ENCODE assay signal across 8 cellular contexts in the genomic region with DNA sequence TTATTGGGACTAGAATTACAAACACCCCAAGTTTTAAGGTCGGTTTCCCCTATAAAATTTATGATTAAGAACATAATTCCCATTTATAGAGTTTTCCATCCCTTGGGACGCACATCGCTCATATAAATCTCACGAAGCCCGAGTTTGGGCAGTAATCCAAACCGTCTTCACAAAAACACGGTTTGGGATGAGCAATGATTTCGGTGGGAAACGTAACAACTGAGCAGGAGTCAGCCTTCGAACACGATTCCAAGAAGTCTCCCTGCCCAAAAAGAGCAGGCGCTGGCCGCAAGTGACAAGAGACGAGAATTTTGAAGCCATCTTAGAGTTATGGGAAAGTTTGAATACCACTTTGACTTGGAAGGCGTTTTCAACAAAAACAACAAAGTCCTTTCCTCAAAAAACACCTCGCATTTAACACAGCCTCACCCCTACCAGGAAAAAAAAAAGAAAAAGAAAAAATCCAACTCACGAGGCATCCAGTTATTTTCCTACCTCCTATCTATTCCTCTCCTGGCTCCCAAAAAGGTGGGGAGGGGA.
A peak's percentile ranks its signal among the peaks of the same experiment; 100 is the strongest.
DNase-seq lines count a peak whose midpoint lies in the region; ATAC-seq and TF ChIP-seq lines count a peak whose summit lies in the region.

No MANE protein-coding gene starts in this region.

- H3F3A ChIP-seq in DOHH2 (ENCODE audit: control insufficient read depth, insufficient read depth) = no peaks in the 10 kb centered on the region

- H3K27me3 ChIP-seq in DOHH2 (ENCODE audit: control insufficient read depth, low read length) (peaks cover 20% of the 10 kb centered on the region), muscle layer of duodenum (ENCODE audit: low read depth, low read length) (no peaks in the 10 kb centered on the region)

- H3K4me3 ChIP-seq in DOHH2 (ENCODE audit: low read length) = peak overlapping the region; percentile 80
- H3K4me3 ChIP-seq in NB4 (ENCODE audit: low read depth, low read length) = peak overlapping the region; percentile 78
- H3K4me3 ChIP-seq in muscle layer of duodenum (ENCODE audit: low read depth in 1 of 2, low read length in 2 of 2) = peak overlapping the region; percentile 72 to 82

- H3K9me2 ChIP-seq in DOHH2 (replicated peaks; ENCODE audit: control insufficient read depth, low read length) = no peaks in the 10 kb centered on the region

- H3K27ac ChIP-seq in DOHH2 (ENCODE audit: low read depth, low read length) (peak overlapping the region; percentile 47), muscle layer of duodenum (ENCODE audit: low read length) (peak overlapping the region; percentile 91)

- TF ChIP-seq CTCF in DOHH2 (IDR thresholded peaks at IDR 0.05; ENCODE audit: low read depth, low read length, poor library complexity, severe bottlenecking) = no peak
- no peak for TF ChIP-seq CTCF in NB4 (IDR thresholded peaks at IDR 0.05; ENCODE audit: low read depth, low read length)

- ATAC-seq in GM21619 (IDR thresholded peaks at IDR 0.05; ENCODE audit: unreplicated experiment) = no peak
- no peak for ATAC-seq in GM21576 (IDR thresholded peaks at IDR 0.05; ENCODE audit: unreplicated experiment)

- peaks cover 49% of the 10 kb centered on the region for H3K4me1 ChIP-seq in DOHH2 (ENCODE audit: control insufficient read depth, low read length)
- H3K4me1 ChIP-seq in muscle layer of duodenum (ENCODE audit: control insufficient read depth in 1 of 2, insufficient read depth in 2 of 2, low read length in 2 of 2) = peaks cover 9 to 10% of the 10 kb centered on the region in 2 donors

- DNase-seq in NB4 (ENCODE audit: low read depth) (no peak), dedifferentiated amniotic fluid mesenchymal stem cell (ENCODE audit: extremely low spot score) (peak; percentile 47), NCI-H345 treated with DMSO at 0.1 percent for 48 hours (lab: John Stamatoyannopoulos, UW; ENCODE audit: unreplicated experiment) (no peak), SKM-1 (lab: John Stamatoyannopoulos, UW; ENCODE audit: unreplicated experiment) (no peak)

- H4K20me1 ChIP-seq in DOHH2 (ENCODE audit: control insufficient read depth, insufficient read depth, low read depth, low read length) = peaks cover 6% of the 10 kb centered on the region; the same call in 1 of the 2 replicates

- H3K9me3 ChIP-seq in DOHH2 (ENCODE audit: control insufficient read depth, insufficient read depth, low read length) (no peaks in the 10 kb centered on the region), muscle layer of duodenum (ENCODE audit: control insufficient read depth in 1 of 2, low read length in 2 of 2) (no peaks in the 10 kb centered on the region)

- H3K4me2 ChIP-seq in DOHH2 (ENCODE audit: low read length) = peak overlapping the region; percentile 77

- TF ChIP-seq POLR2A in NB4 (IDR thresholded peaks at IDR 0.05; ENCODE audit: extremely low read depth, insufficient read length) = no peak

- H3K36me3 ChIP-seq in DOHH2 (ENCODE audit: control insufficient read depth, low read length) (peaks cover 29% of the 10 kb centered on the region), muscle layer of duodenum (ENCODE audit: control insufficient read depth in 1 of 2, insufficient read depth in 2 of 2, low read length in 2 of 2) (no peaks in the 10 kb centered on the region)

- H3K79me2 ChIP-seq in DOHH2 (ENCODE audit: control insufficient read depth, low read length) = peaks cover 57% of the 10 kb centered on the region
